Comparison of ENCODE assay signal across 3 cellular contexts in genomic region chr9:72540348-72540873, GRCh38.
TF ChIP-seq lines count a peak whose summit lies in the region.

No MANE protein-coding gene starts in this region.

TF ChIP-seq in A549, 52 proteins besides CTCF, POLR2A, EP300 and RAD21:
- TF ChIP-seq SREBF2 (IDR thresholded peaks at IDR 0.05) (no peak), ELK1 (IDR thresholded peaks at IDR 0.05; ENCODE audit: low read depth, low read length) (no peak), EHF (CRISPR knock-in tag; IDR thresholded peaks at IDR 0.05) (no peak), CEBPB (IDR thresholded peaks at IDR 0.05) (0 out of 4 replicates have a peak, but pooled peaks of 1 of the 2 experiments have one; percentile 6), GATA3 (IDR thresholded peaks at IDR 0.05; ENCODE audit: borderline replicate concordance) (0 out of 2 replicates have a peak, but pooled peaks have one; percentile 23), E2F6 (IDR thresholded peaks at IDR 0.05; ENCODE audit: borderline replicate concordance, low read depth) (0 out of 2 replicates have a peak, but pooled peaks have one; percentile 15), MAFK (IDR thresholded peaks at IDR 0.05; ENCODE audit: partially characterized antibody) (peak; percentile 26), ZFP36 (IDR thresholded peaks at IDR 0.05; ENCODE audit: borderline replicate concordance, partially characterized antibody) (peak; percentile 53)

TF ChIP-seq in HCT116, 20 proteins besides CTCF, POLR2A, EP300 and RAD21:
- TF ChIP-seq CEBPB (IDR thresholded peaks at IDR 0.05; ENCODE audit: low read depth) (no peak), REST (IDR thresholded peaks at IDR 0.05; ENCODE audit: low read depth) (no peak), TCF7L2 (IDR thresholded peaks at IDR 0.05; ENCODE audit: borderline replicate concordance, extremely low read depth, insufficient read depth, insufficient read length) (no peak), MAX (IDR thresholded peaks at IDR 0.05) (peak; percentile 69), EZH2 (IDR thresholded peaks at IDR 0.05) (no peak)

TF ChIP-seq in K562, 482 proteins besides CTCF, POLR2A, EP300 and RAD21 (continues in another document):
- TF ChIP-seq KAT8 (IDR thresholded peaks at IDR 0.05; ENCODE audit: low read depth): no peak
- no peak for TF ChIP-seq ZFP30 (CRISPR knock-in tag; IDR thresholded peaks at IDR 0.05; ENCODE audit: borderline replicate concordance)
- TF ChIP-seq MAX (CRISPR knock-in tag; IDR thresholded peaks at IDR 0.05): peak; percentile 48; the same call in 1 of the 2 replicates
- no peak for TF ChIP-seq RBFOX2 (IDR thresholded peaks at IDR 0.05; ENCODE audit: low read depth, low read length)
- TF ChIP-seq STAT5A (IDR thresholded peaks at IDR 0.05; ENCODE audit: borderline replicate concordance, low read length): peak; percentile 60
- peak; percentile 77 for TF ChIP-seq ARID1B (IDR thresholded peaks at IDR 0.05)
- no peak for TF ChIP-seq RBM14 (IDR thresholded peaks at IDR 0.05; ENCODE audit: borderline replicate concordance, insufficient read depth, low read depth, low read length)
- TF ChIP-seq CHAMP1 (IDR thresholded peaks at IDR 0.05): no peak
- TF ChIP-seq ZNF277 (CRISPR knock-in tag; IDR thresholded peaks at IDR 0.05; ENCODE audit: borderline replicate concordance): no peak
- TF ChIP-seq ZNF699 (CRISPR knock-in tag; IDR thresholded peaks at IDR 0.05; ENCODE audit: insufficient replicate concordance): no peak
- TF ChIP-seq, protein P1, sequence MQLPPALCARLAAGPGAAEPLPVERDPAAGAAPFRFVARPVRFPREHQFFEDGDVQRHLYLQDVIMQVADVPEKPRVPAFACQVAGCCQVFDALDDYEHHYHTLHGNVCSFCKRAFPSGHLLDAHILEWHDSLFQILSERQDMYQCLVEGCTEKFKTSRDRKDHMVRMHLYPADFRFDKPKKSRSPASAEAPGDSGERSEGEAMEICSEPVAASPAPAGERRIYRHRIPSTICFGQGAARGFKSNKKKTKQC (CRISPR knock-in tag; IDR thresholded peaks at IDR 0.05): no peak
- peak; percentile 84 for TF ChIP-seq L3MBTL2 (IDR thresholded peaks at IDR 0.05)
- TF ChIP-seq CBFB (CRISPR knock-in tag; IDR thresholded peaks at IDR 0.05): no peak
- no peak for TF ChIP-seq ZNF282 (CRISPR knock-in tag; IDR thresholded peaks at IDR 0.05)
- no peak for TF ChIP-seq HNRNPLL (IDR thresholded peaks at IDR 0.05; ENCODE audit: low read depth, low read length, poor library complexity, severe bottlenecking)
- TF ChIP-seq AFF4 (CRISPR knock-in tag; IDR thresholded peaks at IDR 0.05): no peak
- TF ChIP-seq, protein P2, sequence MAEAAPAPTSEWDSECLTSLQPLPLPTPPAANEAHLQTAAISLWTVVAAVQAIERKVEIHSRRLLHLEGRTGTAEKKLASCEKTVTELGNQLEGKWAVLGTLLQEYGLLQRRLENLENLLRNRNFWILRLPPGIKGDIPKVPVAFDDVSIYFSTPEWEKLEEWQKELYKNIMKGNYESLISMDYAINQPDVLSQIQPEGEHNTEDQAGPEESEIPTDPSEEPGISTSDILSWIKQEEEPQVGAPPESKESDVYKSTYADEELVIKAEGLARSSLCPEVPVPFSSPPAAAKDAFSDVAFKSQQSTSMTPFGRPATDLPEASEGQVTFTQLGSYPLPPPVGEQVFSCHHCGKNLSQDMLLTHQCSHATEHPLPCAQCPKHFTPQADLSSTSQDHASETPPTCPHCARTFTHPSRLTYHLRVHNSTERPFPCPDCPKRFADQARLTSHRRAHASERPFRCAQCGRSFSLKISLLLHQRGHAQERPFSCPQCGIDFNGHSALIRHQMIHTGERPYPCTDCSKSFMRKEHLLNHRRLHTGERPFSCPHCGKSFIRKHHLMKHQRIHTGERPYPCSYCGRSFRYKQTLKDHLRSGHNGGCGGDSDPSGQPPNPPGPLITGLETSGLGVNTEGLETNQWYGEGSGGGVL (CRISPR knock-in tag; IDR thresholded peaks at IDR 0.05): no peak
- no peak; the same call in 1 of the 2 replicates for TF ChIP-seq EHMT2 (IDR thresholded peaks at IDR 0.05)
- no peak for TF ChIP-seq HNRNPUL1 (IDR thresholded peaks at IDR 0.05; ENCODE audit: low read length)
- TF ChIP-seq ZBTB8A (IDR thresholded peaks at IDR 0.05; ENCODE audit: partially characterized antibody): no peak
- TF ChIP-seq ZNF609 (CRISPR knock-in tag; IDR thresholded peaks at IDR 0.05; ENCODE audit: borderline replicate concordance): no peak
- TF ChIP-seq CBX5 (IDR thresholded peaks at IDR 0.05; ENCODE audit: borderline replicate concordance, low read depth): no peak
- no peak for TF ChIP-seq POU5F1 (IDR thresholded peaks at IDR 0.05; ENCODE audit: borderline replicate concordance, low read depth, low read length, partially characterized antibody)
- 0 out of 2 replicates have a peak, but pooled peaks have one; percentile 41 for TF ChIP-seq MEF2D (tag; conservative IDR thresholded peaks at IDR 0.05; ENCODE audit: low read depth)
- TF ChIP-seq ZNF184 (CRISPR knock-in tag; IDR thresholded peaks at IDR 0.05): no peak
- TF ChIP-seq CEBPB (tag; IDR thresholded peaks at IDR 0.05): no peak
- no peak for TF ChIP-seq HSF4 (CRISPR knock-in tag; IDR thresholded peaks at IDR 0.05; ENCODE audit: borderline replicate concordance)
- no peak for TF ChIP-seq BRF2 (IDR thresholded peaks at IDR 0.05; ENCODE audit: borderline replicate concordance, insufficient read depth, insufficient read length)
- TF ChIP-seq, protein P3, sequence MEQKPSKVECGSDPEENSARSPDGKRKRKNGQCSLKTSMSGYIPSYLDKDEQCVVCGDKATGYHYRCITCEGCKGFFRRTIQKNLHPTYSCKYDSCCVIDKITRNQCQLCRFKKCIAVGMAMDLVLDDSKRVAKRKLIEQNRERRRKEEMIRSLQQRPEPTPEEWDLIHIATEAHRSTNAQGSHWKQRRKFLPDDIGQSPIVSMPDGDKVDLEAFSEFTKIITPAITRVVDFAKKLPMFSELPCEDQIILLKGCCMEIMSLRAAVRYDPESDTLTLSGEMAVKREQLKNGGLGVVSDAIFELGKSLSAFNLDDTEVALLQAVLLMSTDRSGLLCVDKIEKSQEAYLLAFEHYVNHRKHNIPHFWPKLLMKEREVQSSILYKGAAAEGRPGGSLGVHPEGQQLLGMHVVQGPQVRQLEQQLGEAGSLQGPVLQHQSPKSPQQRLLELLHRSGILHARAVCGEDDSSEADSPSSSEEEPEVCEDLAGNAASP (IDR thresholded peaks at IDR 0.05): no peak
- TF ChIP-seq ZNF311 (CRISPR knock-in tag; IDR thresholded peaks at IDR 0.05): no peak
- TF ChIP-seq NR2F6 (CRISPR knock-in tag; IDR thresholded peaks at IDR 0.05): no peak
- TF ChIP-seq HNRNPK (IDR thresholded peaks at IDR 0.05; ENCODE audit: low read depth, low read length, poor library complexity, severe bottlenecking): no peak
- no peak for TF ChIP-seq NEUROD1 (IDR thresholded peaks at IDR 0.05; ENCODE audit: borderline replicate concordance, low read depth, low read length, partially characterized antibody)
- TF ChIP-seq RBM15 (IDR thresholded peaks at IDR 0.05; ENCODE audit: insufficient read depth, low read length): no peak
- 0 out of 2 replicates have a peak, but pooled peaks have one; percentile 15 for TF ChIP-seq TOE1 (IDR thresholded peaks at IDR 0.05; ENCODE audit: borderline replicate concordance)
- TF ChIP-seq TOE1 (CRISPR knock-in tag; IDR thresholded peaks at IDR 0.05; ENCODE audit: borderline replicate concordance, low read depth): no peak
